31 cellular contexts compared by ENCODE assay signal in the genomic region with DNA sequence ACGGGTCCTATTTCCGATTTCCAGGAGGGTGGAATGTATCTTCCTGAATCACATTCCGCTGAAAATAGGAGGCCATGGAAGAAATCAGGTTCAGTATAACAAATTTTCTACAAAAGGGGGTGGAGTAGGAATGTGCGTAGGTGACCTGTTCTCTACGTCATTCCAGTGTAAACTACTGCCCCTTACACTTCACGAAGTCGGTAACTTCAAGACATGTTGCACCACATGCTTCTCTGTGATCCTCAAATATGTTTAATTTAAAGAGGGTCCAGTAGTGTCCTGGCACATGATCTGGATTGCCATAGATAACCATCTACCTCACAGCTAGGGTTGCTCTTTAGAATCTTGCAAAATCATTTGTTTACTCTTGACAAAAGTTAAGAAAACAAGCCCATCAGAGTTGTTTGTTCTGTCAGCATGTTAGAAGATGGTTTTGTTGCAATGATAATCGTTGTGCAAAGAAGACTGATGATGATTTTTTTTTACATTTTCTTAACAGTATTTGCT.
"Had no signal": no experiment of that assay in that cellular context is flagged by ENCODE, and none has a peak within 500 bp of the region (broad histone marks: within the 10 kb centered on the region; RNA-seq: fewer than 3 reads in every experiment).

No MANE protein-coding gene starts in this region.

- H3K9me3 ChIP-seq: ascending aorta, breast epithelium, colonic mucosa had no signal

- H3K36me3 Mint-ChIP-seq: activated CD4-positive, alpha-beta memory T cell treated with anti-CD3 and anti-CD28 coated beads for 36 hours; activated CD8-positive, alpha-beta memory T cell treated with anti-CD3 and anti-CD28 coated beads, Interleukin-2, amount 10 ng/mL, durations not matched to agents 7 days and 5 days; activated naive CD4-positive, alpha-beta T cell treated with anti-CD3 and anti-CD28 coated beads, Interleukin-2, amount 10 ng/mL, durations not matched to agents 7 days and 5 days; activated naive CD4-positive, alpha-beta T cell treated with anti-CD3 and anti-CD28 coated beads, Interleukin-2, amount 50 U/mL, for 72 hours; activated naive CD8-positive, alpha-beta T cell treated with anti-CD3 and anti-CD28 coated beads, Interleukin-2, amount 10 ng/mL, durations not matched to agents 7 days and 5 days; brain had no signal

- H3K36me3 ChIP-seq: ascending aorta, breast epithelium, cardiac muscle cell, colonic mucosa, WERI-Rb-1 had no signal

- H3K27me3 ChIP-seq: ascending aorta, breast epithelium, cardiac muscle cell, colonic mucosa had no signal

- H3K27me3 Mint-ChIP-seq: activated naive CD4-positive, alpha-beta T cell treated with anti-CD3 and anti-CD28 coated beads, Interleukin-2, amount 10 ng/mL, durations not matched to agents 7 days and 5 days; brain had no signal

- H3K27ac Mint-ChIP-seq: activated CD4-positive, alpha-beta memory T cell treated with anti-CD3 and anti-CD28 coated beads for 36 hours; activated CD4-positive, alpha-beta T cell treated with anti-CD3 and anti-CD28 coated beads for 36 hours; activated CD4-positive, alpha-beta T cell treated with anti-CD3 and anti-CD28 coated beads, Interleukin-2, amount 10 ng/mL, durations not matched to agents 24 days and 14 days; activated CD8-positive, alpha-beta memory T cell treated with anti-CD3 and anti-CD28 coated beads, Interleukin-2, amount 10 ng/mL, durations not matched to agents 7 days and 5 days; activated CD8-positive, alpha-beta T cell treated with anti-CD3 and anti-CD28 coated beads, Interleukin-2, amount 10 ng/mL, durations not matched to agents 7 days and 5 days; activated naive CD4-positive, alpha-beta T cell treated with anti-CD3 and anti-CD28 coated beads, Interleukin-2, amount 10 ng/mL, durations not matched to agents 7 days and 5 days; activated naive CD4-positive, alpha-beta T cell treated with anti-CD3 and anti-CD28 coated beads, Interleukin-2, amount 50 U/mL, for 72 hours; activated naive CD8-positive, alpha-beta T cell treated with anti-CD3 and anti-CD28 coated beads, Interleukin-2, amount 10 ng/mL, durations not matched to agents 7 days and 5 days; activated T-cell treated with anti-CD3 and anti-CD28 coated beads, Interleukin-2, amount 50 U/mL, for 24 hours; activated T-cell treated with anti-CD3 and anti-CD28 coated beads, Interleukin-2, amount 50 U/mL, for 72 hours; endodermal cell; T-helper 17 cell; T-helper 2 cell treated with Interferon-gamma antibody and Interleukin-4, amounts not matched to agents 5 μg/mL and 100 μg/mL, for 36 hours had no signal

- DNase-seq: activated CD4-positive, alpha-beta memory T cell treated with anti-CD3 and anti-CD28 coated beads for 36 hours; activated CD4-positive, alpha-beta T cell treated with anti-CD3 and anti-CD28 coated beads for 36 hours; activated CD4-positive, alpha-beta T cell treated with anti-CD3 and anti-CD28 coated beads, Interleukin-2, amount 10 ng/mL, durations not matched to agents 24 days and 14 days; activated CD4-positive, CD25-positive, alpha-beta regulatory T cell; activated CD4-positive, CD25-positive, alpha-beta regulatory T cell treated with anti-CD3 and anti-CD28 coated beads, Interleukin-2, amount 50 U/mL, for 72 hours; activated CD8-positive, alpha-beta memory T cell treated with anti-CD3 and anti-CD28 coated beads, Interleukin-2, amount 10 ng/mL, durations not matched to agents 7 days and 5 days; activated CD8-positive, alpha-beta memory T cell treated with anti-CD3 and anti-CD28 coated beads, Interleukin-2, amount 50 U/mL, for 4 hours; activated CD8-positive, alpha-beta T cell treated with anti-CD3 and anti-CD28 coated beads, Interleukin-2, amount 10 ng/mL, durations not matched to agents 7 days and 5 days; activated gamma-delta T cell; activated naive CD4-positive, alpha-beta T cell; activated naive CD4-positive, alpha-beta T cell treated with anti-CD3 and anti-CD28 coated beads, Interleukin-2, amount 10 ng/mL, durations not matched to agents 7 days and 5 days; activated naive CD8-positive, alpha-beta T cell treated with anti-CD3 and anti-CD28 coated beads, Interleukin-2, amount 10 ng/mL, durations not matched to agents 7 days and 5 days; activated T-cell treated with anti-CD3 and anti-CD28 coated beads, Interleukin-2, amount 50 U/mL, for 24 hours; activated T-cell treated with anti-CD3 and anti-CD28 coated beads, Interleukin-2, amount 50 U/mL, for 72 hours; central memory CD4-positive, alpha-beta T cell; cerebellar nuclear complex; colonic mucosa; effector memory CD4-positive, alpha-beta T cell; endodermal cell; foreskin fibroblast; head of caudate nucleus; T-helper 17 cell; T1000; WERI-Rb-1 had no signal

- H3K4me1 Mint-ChIP-seq: activated CD4-positive, alpha-beta T cell treated with anti-CD3 and anti-CD28 coated beads for 36 hours; activated CD4-positive, alpha-beta T cell treated with anti-CD3 and anti-CD28 coated beads, Interleukin-2, amount 10 ng/mL, durations not matched to agents 24 days and 14 days; activated CD8-positive, alpha-beta memory T cell treated with anti-CD3 and anti-CD28 coated beads, Interleukin-2, amount 10 ng/mL, durations not matched to agents 7 days and 5 days; activated naive CD4-positive, alpha-beta T cell treated with anti-CD3 and anti-CD28 coated beads, Interleukin-2, amount 10 ng/mL, durations not matched to agents 7 days and 5 days; activated naive CD8-positive, alpha-beta T cell treated with anti-CD3 and anti-CD28 coated beads, Interleukin-2, amount 10 ng/mL, durations not matched to agents 7 days and 5 days; T-helper 17 cell had no signal

- ATAC-seq: activated CD4-positive, alpha-beta T cell treated with anti-CD3 and anti-CD28 coated beads for 36 hours; activated CD8-positive, alpha-beta memory T cell treated with anti-CD3 and anti-CD28 coated beads, Interleukin-2, amount 10 ng/mL, durations not matched to agents 7 days and 5 days; activated CD8-positive, alpha-beta T cell treated with anti-CD3 and anti-CD28 coated beads, Interleukin-2, amount 10 ng/mL, durations not matched to agents 7 days and 5 days; activated naive CD4-positive, alpha-beta T cell treated with anti-CD3 and anti-CD28 coated beads, Interleukin-2, amount 50 U/mL, for 72 hours; activated T-cell treated with anti-CD3 and anti-CD28 coated beads, Interleukin-2, amount 50 U/mL, for 72 hours; esophagus mucosa; T-helper 17 cell had no signal

- H3K27ac ChIP-seq: ascending aorta, breast epithelium, cardiac muscle cell, colonic mucosa, WERI-Rb-1 had no signal

- H3K4me3 ChIP-seq: ascending aorta, breast epithelium, cardiac muscle cell, colonic mucosa had no signal

- H3K4me1 ChIP-seq: ascending aorta, breast epithelium, colonic mucosa had no signal

- H3K9me3 Mint-ChIP-seq: activated CD4-positive, alpha-beta memory T cell treated with anti-CD3 and anti-CD28 coated beads for 36 hours; activated CD4-positive, alpha-beta T cell treated with anti-CD3 and anti-CD28 coated beads, Interleukin-2, amount 10 ng/mL, durations not matched to agents 24 days and 14 days; activated naive CD4-positive, alpha-beta T cell treated with anti-CD3 and anti-CD28 coated beads, Interleukin-2, amount 10 ng/mL, durations not matched to agents 7 days and 5 days; activated naive CD4-positive, alpha-beta T cell treated with anti-CD3 and anti-CD28 coated beads, Interleukin-2, amount 50 U/mL, for 72 hours; activated naive CD8-positive, alpha-beta T cell treated with anti-CD3 and anti-CD28 coated beads, Interleukin-2, amount 10 ng/mL, durations not matched to agents 7 days and 5 days; activated T-cell treated with anti-CD3 and anti-CD28 coated beads, Interleukin-2, amount 50 U/mL, for 24 hours; activated T-cell treated with anti-CD3 and anti-CD28 coated beads, Interleukin-2, amount 50 U/mL, for 72 hours; brain; endodermal cell; T-helper 2 cell treated with Interferon-gamma antibody and Interleukin-4, amounts not matched to agents 5 μg/mL and 100 μg/mL, for 36 hours had no signal

- H3K4me3 Mint-ChIP-seq: activated CD4-positive, alpha-beta memory T cell treated with anti-CD3 and anti-CD28 coated beads for 36 hours; activated CD4-positive, alpha-beta T cell treated with anti-CD3 and anti-CD28 coated beads for 36 hours; activated CD4-positive, alpha-beta T cell treated with anti-CD3 and anti-CD28 coated beads, Interleukin-2, amount 10 ng/mL, durations not matched to agents 24 days and 14 days; activated CD8-positive, alpha-beta memory T cell treated with anti-CD3 and anti-CD28 coated beads, Interleukin-2, amount 10 ng/mL, durations not matched to agents 7 days and 5 days; activated CD8-positive, alpha-beta T cell treated with anti-CD3 and anti-CD28 coated beads, Interleukin-2, amount 10 ng/mL, durations not matched to agents 7 days and 5 days; activated naive CD4-positive, alpha-beta T cell treated with anti-CD3 and anti-CD28 coated beads, Interleukin-2, amount 10 ng/mL, durations not matched to agents 7 days and 5 days; activated naive CD8-positive, alpha-beta T cell treated with anti-CD3 and anti-CD28 coated beads, Interleukin-2, amount 10 ng/mL, durations not matched to agents 7 days and 5 days; activated T-cell treated with anti-CD3 and anti-CD28 coated beads, Interleukin-2, amount 50 U/mL, for 24 hours; activated T-cell treated with anti-CD3 and anti-CD28 coated beads, Interleukin-2, amount 50 U/mL, for 72 hours; endodermal cell; T-helper 17 cell; T-helper 2 cell treated with Interferon-gamma antibody and Interleukin-4, amounts not matched to agents 5 μg/mL and 100 μg/mL, for 36 hours had no signal
